In the genomic region with DNA sequence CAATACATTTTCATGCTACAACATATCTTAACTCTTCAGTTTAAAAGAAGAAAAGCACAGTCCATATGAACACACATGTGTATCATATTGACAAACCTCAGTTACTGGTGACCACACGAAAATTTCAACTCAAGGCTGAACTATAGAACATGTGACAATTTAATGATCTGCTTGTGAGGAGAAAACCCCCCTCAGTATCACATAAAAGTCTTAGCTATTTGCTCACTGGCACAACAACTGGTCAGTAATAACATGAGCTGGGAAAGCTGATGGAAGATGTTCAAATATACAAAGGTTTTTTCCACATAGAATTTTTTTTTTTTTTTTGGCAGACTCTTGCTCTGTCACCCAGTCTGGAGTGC, we compare ENCODE assay signal across 10 cellular contexts. TPM values are rescaled to one million over a fixed set of nuclear protein-coding genes. Genes with fewer than 3 reads are reported as not detected.
DNase-seq lines count a peak whose midpoint lies in the region; ATAC-seq and TF ChIP-seq lines count a peak whose summit lies in the region.
"Had no signal": no experiment of that assay in that cellular context is flagged by ENCODE, and none has a peak within 500 bp of the region (broad histone marks: within the 10 kb centered on the region; RNA-seq: fewer than 3 reads in every experiment).

No MANE protein-coding gene starts in this region.

- H3K27me3 ChIP-seq in dorsolateral prefrontal cortex = no peaks in the 10 kb centered on the region

- H3K4me3 ChIP-seq in GM08714 (ENCODE audit: low read length) (peak overlapping the region; percentile 10; the same call in 1 of the 2 replicates), NB4 (ENCODE audit: low read depth, low read length) (peak overlapping the region; percentile 56), dorsolateral prefrontal cortex (no peak overlapping the region)
- H3K4me3 ChIP-seq: thoracic aorta had no signal

- TF ChIP-seq CTCF in NB4 (IDR thresholded peaks at IDR 0.05; ENCODE audit: low read depth, low read length) (no peak), dorsolateral prefrontal cortex (IDR thresholded peaks at IDR 0.05 in 54 of 56, conservative IDR thresholded peaks at IDR 0.05 in 2 of 56; ENCODE audit: low read depth in 1 of 56, partially characterized antibody in 56 of 56) (no peak)

- intact Hi-C loops in dorsolateral prefrontal cortex (cut with DNase I) = no loop called here

- H3K27ac ChIP-seq in dorsolateral prefrontal cortex = peak overlapping the region in 2 of 59 donors; percentile 6 to 29
- H3K27ac ChIP-seq: thoracic aorta had no signal

- ATAC-seq in GM21723 (IDR thresholded peaks at IDR 0.05; ENCODE audit: unreplicated experiment) (peak; percentile 22), left lobe of liver (peak; percentile 76)

- TF ChIP-seq POLR2A in NB4 (IDR thresholded peaks at IDR 0.05; ENCODE audit: extremely low read depth, insufficient read length) = no peak

- no peak for DNase-seq in NB4 (ENCODE audit: low read depth)
- DNase-seq in left lobe of liver (ENCODE audit: low spot score) = no peak
- DNase-seq in central memory CD4-positive, alpha-beta T cell = no peak
- no peak for DNase-seq in dorsolateral prefrontal cortex
- no peak for DNase-seq in NCI-H1092 (lab: John Stamatoyannopoulos, UW)
- DNase-seq in stimulated activated naive CD4-positive, alpha-beta T cell (lab: John Stamatoyannopoulos, UW) = no peak
- DNase-seq: SIG-M5 had no signal

RNA-seq across cellular contexts. Expression of a gene that starts 19.5 kb away (rescaled TPM):
- total RNA-seq in left lobe of liver (38.6 TPM), dorsolateral prefrontal cortex (100 to 1,000 TPM in 12 of 120 experiments, 10 to 100 TPM in 108; 27.4 to 153 (median 59.4) TPM)

Comparison
In these comparisons a context has a peak if more than half of its experiments do, and no peak if none do; other contexts are left out.
1. H3K4me3 ChIP-seq: peak in GM08714 (single experiment) and NB4 (single experiment); none in dorsolateral prefrontal cortex (0 of 59).